In genomic region chr2:62363166-62363565, GRCh38 we compare ENCODE assay signal across 1 cellular context.
TF ChIP-seq lines count a peak whose summit lies in the region.

No MANE protein-coding gene starts in this region.

TF ChIP-seq in H1, 55 proteins besides CTCF, POLR2A, EP300 and RAD21 (continued from another document):
- TF ChIP-seq SIRT6 (IDR thresholded peaks at IDR 0.05; ENCODE audit: low read length), result no peak
- no peak for TF ChIP-seq KDM4A (IDR thresholded peaks at IDR 0.05; ENCODE audit: low read depth, low read length, severe bottlenecking)
- no peak for TF ChIP-seq KDM1A (IDR thresholded peaks at IDR 0.05; ENCODE audit: borderline replicate concordance, low read length)
- no peak for TF ChIP-seq SP4 (IDR thresholded peaks at IDR 0.05; ENCODE audit: low read length)
- TF ChIP-seq RXRA (IDR thresholded peaks at IDR 0.05; ENCODE audit: insufficient read depth, low read depth, low read length), result no peak
- no peak for TF ChIP-seq CEBPB (IDR thresholded peaks at IDR 0.05; ENCODE audit: low read depth, low read length)
